In genomic region chr1:162369571-162369970, GRCh38 we compare ENCODE assay signal across 36 cellular contexts. TPM values are rescaled to one million over a fixed set of nuclear protein-coding genes. Genes with fewer than 3 reads are reported as not detected.
"Had no signal": no experiment of that assay in that cellular context is flagged by ENCODE, and none has a peak within 500 bp of the region (broad histone marks: within the 10 kb centered on the region; RNA-seq: fewer than 3 reads in every experiment).

No MANE protein-coding gene starts in this region.

- H3K9me3 ChIP-seq: ascending aorta, esophagus squamous epithelium, gastroesophageal sphincter had no signal

- DNase-seq: activated CD4-positive, alpha-beta memory T cell treated with anti-CD3 and anti-CD28 coated beads for 36 hours; activated CD4-positive, alpha-beta T cell treated with anti-CD3 and anti-CD28 coated beads for 36 hours; activated CD4-positive, alpha-beta T cell treated with anti-CD3 and anti-CD28 coated beads, Interleukin-2, amount 10 ng/mL, durations not matched to agents 24 days and 14 days; activated CD4-positive, CD25-positive, alpha-beta regulatory T cell; activated CD4-positive, CD25-positive, alpha-beta regulatory T cell treated with anti-CD3 and anti-CD28 coated beads, Interleukin-2, amount 50 U/mL, for 72 hours; activated CD8-positive, alpha-beta memory T cell treated with anti-CD3 and anti-CD28 coated beads, Interleukin-2, amount 10 ng/mL, durations not matched to agents 7 days and 5 days; activated CD8-positive, alpha-beta memory T cell treated with anti-CD3 and anti-CD28 coated beads, Interleukin-2, amount 50 U/mL, for 4 hours; activated CD8-positive, alpha-beta T cell treated with anti-CD3 and anti-CD28 coated beads, Interleukin-2, amount 10 ng/mL, durations not matched to agents 7 days and 5 days; activated effector memory CD4-positive, alpha-beta T cell treated with anti-CD3 and anti-CD28 coated beads, Interleukin-2, amount 50 U/mL, for 16 hours; activated naive CD4-positive, alpha-beta T cell treated with anti-CD3 and anti-CD28 coated beads for 36 hours; activated naive CD8-positive, alpha-beta T cell treated with anti-CD3 and anti-CD28 coated beads for 36 hours; activated T-cell treated with anti-CD3 and anti-CD28 coated beads, Interleukin-2, amount 50 U/mL, for 1 hour; activated T-cell treated with anti-CD3 and anti-CD28 coated beads, Interleukin-2, amount 50 U/mL, for 48 hours; cortex of kidney; dermis blood vessel endothelial cell; effector CD4-positive, alpha-beta T cell; esophagus squamous epithelium; foreskin melanocyte; T-helper 1 cell; T-helper 17 cell; T1000 had no signal

- H3K4me3 ChIP-seq: ascending aorta, esophagus squamous epithelium, gastroesophageal sphincter had no signal

- H3K27me3 ChIP-seq: ascending aorta, esophagus squamous epithelium, gastroesophageal sphincter had no signal

- H3K36me3 ChIP-seq: esophagus squamous epithelium had no signal

- FAIRE-seq: bronchial epithelial cell, endometrium, endothelial cell of umbilical vein had no signal

- H3K27ac ChIP-seq: ascending aorta, epithelial cell of prostate, esophagus squamous epithelium, gastroesophageal sphincter had no signal

- H3K4me1 ChIP-seq: ascending aorta, gastroesophageal sphincter had no signal

- ATAC-seq: activated CD4-positive, alpha-beta T cell treated with anti-CD3 and anti-CD28 coated beads for 36 hours; activated CD8-positive, alpha-beta memory T cell treated with anti-CD3 and anti-CD28 coated beads, Interleukin-2, amount 10 ng/mL, durations not matched to agents 7 days and 5 days; activated CD8-positive, alpha-beta T cell treated with anti-CD3 and anti-CD28 coated beads, Interleukin-2, amount 10 ng/mL, durations not matched to agents 7 days and 5 days; gastroesophageal sphincter; T-helper 17 cell had no signal

RNA-seq across cellular contexts. Expression of gene SPATA46, which starts 7.1 kb away (rescaled TPM):
- total RNA-seq: activated CD4-positive, alpha-beta memory T cell treated with anti-CD3 and anti-CD28 coated beads for 36 hours; activated CD4-positive, alpha-beta T cell treated with anti-CD3 and anti-CD28 coated beads for 36 hours; activated CD4-positive, alpha-beta T cell treated with anti-CD3 and anti-CD28 coated beads, Interleukin-2, amount 10 ng/mL, durations not matched to agents 24 days and 14 days; activated CD8-positive, alpha-beta memory T cell treated with anti-CD3 and anti-CD28 coated beads for 36 hours; activated CD8-positive, alpha-beta memory T cell treated with anti-CD3 and anti-CD28 coated beads, Interleukin-2, amount 10 ng/mL, durations not matched to agents 7 days and 5 days; activated CD8-positive, alpha-beta T cell treated with anti-CD3 and anti-CD28 coated beads, Interleukin-2, amount 10 ng/mL, durations not matched to agents 7 days and 5 days; activated naive CD4-positive, alpha-beta T cell treated with anti-CD3 and anti-CD28 coated beads for 36 hours; activated naive CD8-positive, alpha-beta T cell treated with anti-CD3 and anti-CD28 coated beads for 36 hours; activated T-helper 1 cell treated with anti-CD3 and anti-CD28 coated beads, Interleukin-12 subunit alpha, Interleukin-12 subunit beta, Interleukin-2, Interleukin-4 antibody, amounts not matched to agents 30 ng/mL and 10 ng/mL and 1 ng/mL, durations not matched to agents 14 hours and 24 hours and 36 hours; activated T-helper 2 cell treated with anti-CD3 and anti-CD28 coated beads, Interferon-gamma antibody, Interleukin-2, Interleukin-4, amounts not matched to agents 10 μg/mL and 5 μg/mL and 100 μg/mL, durations not matched to agents 14 hours and 24 hours and 36 hours; ascending aorta; bronchial epithelial cell; cardiac septum; cerebellum; dermis blood vessel endothelial cell; endothelial cell of umbilical vein; esophagus squamous epithelium; fibroblast of lung; fibroblast of villous mesenchyme; gastroesophageal sphincter; glomerular endothelial cell; T-helper 17 cell had no signal
- polyA plus RNA-seq: endothelial cell of umbilical vein, esophagus, fibroblast of lung had no signal

RNA-seq across cellular contexts. Expression of gene C1orf226, which starts 12.0 kb away (rescaled TPM):
- total RNA-seq: activated CD4-positive, alpha-beta T cell treated with anti-CD3 and anti-CD28 coated beads, Interleukin-2, amount 10 ng/mL, durations not matched to agents 24 days and 14 days; activated CD8-positive, alpha-beta memory T cell treated with anti-CD3 and anti-CD28 coated beads, Interleukin-2, amount 10 ng/mL, durations not matched to agents 7 days and 5 days; activated CD8-positive, alpha-beta T cell treated with anti-CD3 and anti-CD28 coated beads, Interleukin-2, amount 10 ng/mL, durations not matched to agents 7 days and 5 days; activated T-helper 1 cell treated with anti-CD3 and anti-CD28 coated beads, Interleukin-12 subunit alpha, Interleukin-12 subunit beta, Interleukin-2, Interleukin-4 antibody, amounts not matched to agents 30 ng/mL and 10 ng/mL and 1 ng/mL, durations not matched to agents 14 hours and 24 hours and 36 hours; T-helper 17 cell had no signal

RNA-seq across cellular contexts. Expression of gene SH2D1B, which starts 42.4 kb away (rescaled TPM):
- total RNA-seq: activated CD4-positive, alpha-beta memory T cell treated with anti-CD3 and anti-CD28 coated beads for 36 hours; activated CD4-positive, alpha-beta T cell treated with anti-CD3 and anti-CD28 coated beads for 36 hours; activated CD4-positive, alpha-beta T cell treated with anti-CD3 and anti-CD28 coated beads, Interleukin-2, amount 10 ng/mL, durations not matched to agents 24 days and 14 days; activated CD8-positive, alpha-beta memory T cell treated with anti-CD3 and anti-CD28 coated beads for 36 hours; activated CD8-positive, alpha-beta memory T cell treated with anti-CD3 and anti-CD28 coated beads, Interleukin-2, amount 10 ng/mL, durations not matched to agents 7 days and 5 days; activated CD8-positive, alpha-beta T cell treated with anti-CD3 and anti-CD28 coated beads, Interleukin-2, amount 10 ng/mL, durations not matched to agents 7 days and 5 days; activated naive CD4-positive, alpha-beta T cell treated with anti-CD3 and anti-CD28 coated beads for 36 hours; activated naive CD8-positive, alpha-beta T cell treated with anti-CD3 and anti-CD28 coated beads for 36 hours; ascending aorta; bronchial epithelial cell; cardiac septum; cerebellum; dermis blood vessel endothelial cell; endothelial cell of umbilical vein; fibroblast of lung; fibroblast of villous mesenchyme; glomerular endothelial cell had no signal
- polyA plus RNA-seq: endothelial cell of umbilical vein, fibroblast of lung had no signal
